2 cellular contexts compared by ENCODE assay signal in the genomic region with DNA sequence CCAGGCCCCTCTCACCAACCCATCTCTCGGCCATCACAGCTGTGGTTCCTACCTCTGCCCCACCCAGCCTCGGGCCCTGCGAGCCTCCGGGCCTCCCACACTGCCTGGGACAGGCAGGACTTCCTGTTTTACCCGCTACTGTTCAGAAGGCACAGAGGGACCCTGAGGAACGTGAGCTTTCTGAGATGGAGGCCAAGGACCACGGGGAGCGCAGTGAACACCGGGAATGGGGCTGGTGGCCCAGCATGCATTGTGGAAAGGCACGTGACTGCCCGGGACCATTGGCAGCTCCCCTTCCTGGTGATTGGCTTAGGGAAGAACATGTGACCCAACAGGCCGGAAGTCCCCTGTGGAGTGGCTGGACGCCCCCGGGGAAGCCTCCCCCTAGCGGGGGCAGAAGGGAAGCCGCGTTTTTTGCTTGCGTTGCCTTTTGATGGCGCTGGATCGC.
A peak's percentile ranks its signal among the peaks of the same experiment; 100 is the strongest.
TF ChIP-seq lines count a peak whose summit lies in the region.

No MANE protein-coding gene starts in this region.

TF ChIP-seq in IMR-90, 13 proteins besides CTCF, POLR2A, EP300 and RAD21:
- TF ChIP-seq SMC3 (IDR thresholded peaks at IDR 0.05; ENCODE audit: low read depth, low read length) (no peak), MAFK (IDR thresholded peaks at IDR 0.05; ENCODE audit: low read depth, low read length) (no peak), FOS (IDR thresholded peaks at IDR 0.05; ENCODE audit: low read depth, low read length) (no peak), CEBPB (IDR thresholded peaks at IDR 0.05; ENCODE audit: low read depth, low read length) (no peak), MXI1 (IDR thresholded peaks at IDR 0.05; ENCODE audit: borderline replicate concordance, low read depth, low read length) (no peak)
- TF ChIP-seq, protein P1, sequence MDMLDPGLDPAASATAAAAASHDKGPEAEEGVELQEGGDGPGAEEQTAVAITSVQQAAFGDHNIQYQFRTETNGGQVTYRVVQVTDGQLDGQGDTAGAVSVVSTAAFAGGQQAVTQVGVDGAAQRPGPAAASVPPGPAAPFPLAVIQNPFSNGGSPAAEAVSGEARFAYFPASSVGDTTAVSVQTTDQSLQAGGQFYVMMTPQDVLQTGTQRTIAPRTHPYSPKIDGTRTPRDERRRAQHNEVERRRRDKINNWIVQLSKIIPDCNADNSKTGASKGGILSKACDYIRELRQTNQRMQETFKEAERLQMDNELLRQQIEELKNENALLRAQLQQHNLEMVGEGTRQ (IDR thresholded peaks at IDR 0.05; ENCODE audit: low read depth, low read length) = peak; percentile 39; the same call in 1 of the 2 replicates
- TF ChIP-seq, protein P2, sequence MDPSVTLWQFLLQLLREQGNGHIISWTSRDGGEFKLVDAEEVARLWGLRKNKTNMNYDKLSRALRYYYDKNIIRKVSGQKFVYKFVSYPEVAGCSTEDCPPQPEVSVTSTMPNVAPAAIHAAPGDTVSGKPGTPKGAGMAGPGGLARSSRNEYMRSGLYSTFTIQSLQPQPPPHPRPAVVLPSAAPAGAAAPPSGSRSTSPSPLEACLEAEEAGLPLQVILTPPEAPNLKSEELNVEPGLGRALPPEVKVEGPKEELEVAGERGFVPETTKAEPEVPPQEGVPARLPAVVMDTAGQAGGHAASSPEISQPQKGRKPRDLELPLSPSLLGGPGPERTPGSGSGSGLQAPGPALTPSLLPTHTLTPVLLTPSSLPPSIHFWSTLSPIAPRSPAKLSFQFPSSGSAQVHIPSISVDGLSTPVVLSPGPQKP (IDR thresholded peaks at IDR 0.05; ENCODE audit: borderline replicate concordance, low read depth, low read length) = no peak

TF ChIP-seq in H1, 55 proteins besides CTCF, POLR2A, EP300 and RAD21:
- TF ChIP-seq ZNF274 (IDR thresholded peaks at IDR 0.05; ENCODE audit: borderline replicate concordance, extremely low read depth, low read length) = no peak
- TF ChIP-seq, protein P1 (IDR thresholded peaks at IDR 0.05; ENCODE audit: low read length) = peak; percentile 61
TF ChIP-seq in H1: peak in this region for 1.
